Comparison of ENCODE assay signal across 16 cellular contexts in the genomic region with DNA sequence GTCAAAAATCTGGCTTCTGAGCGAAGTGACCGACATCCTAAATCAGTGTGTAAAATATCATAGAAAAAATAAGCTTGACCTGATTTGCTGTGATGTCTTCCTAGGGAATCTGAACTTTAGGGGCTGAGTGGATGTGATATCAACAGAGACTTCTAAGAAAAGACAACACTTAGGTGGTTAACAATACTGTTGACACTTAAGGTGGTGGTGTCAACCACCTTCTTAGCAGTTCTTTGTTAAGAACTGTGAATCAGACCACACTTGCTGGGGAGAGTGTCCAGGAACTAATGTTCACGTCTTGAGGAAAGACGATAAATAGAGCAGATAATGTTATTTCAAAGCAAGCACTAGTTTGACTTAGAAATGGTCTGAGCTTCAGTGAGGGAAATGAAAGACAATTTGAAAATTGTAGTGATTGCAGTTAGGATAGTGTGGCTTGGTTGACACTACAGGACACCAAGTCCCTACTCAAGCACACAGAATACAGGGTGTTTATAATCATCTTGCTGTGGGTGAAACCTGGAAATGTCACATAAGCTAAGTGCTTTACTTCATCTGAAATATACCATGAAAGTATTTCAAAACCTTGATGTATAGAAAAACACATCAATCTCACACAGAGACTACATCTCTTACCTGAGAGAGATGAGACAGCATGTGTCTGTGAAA.
A peak's percentile ranks its signal among the peaks of the same experiment; 100 is the strongest.
DNase-seq lines count a peak whose midpoint lies in the region; ATAC-seq and TF ChIP-seq lines count a peak whose summit lies in the region.
"Had no signal": no experiment of that assay in that cellular context is flagged by ENCODE, and none has a peak within 500 bp of the region (broad histone marks: within the 10 kb centered on the region; RNA-seq: fewer than 3 reads in every experiment).

No MANE protein-coding gene starts in this region.

- H3K27me3 Mint-ChIP-seq in immature natural killer cell (ENCODE audit: low read depth in 3 of 3) = peaks cover 0 to 1% (median 0%) of the 10 kb centered on the region in 3 donors
- no peaks in the 10 kb centered on the region for H3K27me3 Mint-ChIP-seq in natural killer cell treated with Interleukin-12 subunit alpha and Interleukin-12 subunit beta and Interleukin-15 and Interleukin-18, amount 100 ng/mL, for 72 hours
- H3K27me3 Mint-ChIP-seq: CD4-positive, alpha-beta memory T cell had no signal

- no peaks in the 10 kb centered on the region for H4K20me1 ChIP-seq in OCI-LY1 (ENCODE audit: insufficient read depth, low read length)
- no peaks in the 10 kb centered on the region for H4K20me1 ChIP-seq in smooth muscle cell (ENCODE audit: low read depth)

- H3K4me3 Mint-ChIP-seq in immature natural killer cell = peak overlapping the region; percentile 33 to 80 (median 62)
- peak overlapping the region; percentile 24 for H3K4me3 Mint-ChIP-seq in natural killer cell treated with Interleukin-12 subunit alpha and Interleukin-12 subunit beta and Interleukin-15 and Interleukin-18, amount 100 ng/mL, for 72 hours
- H3K4me3 Mint-ChIP-seq: CD4-positive, alpha-beta memory T cell; H9 had no signal

- no peaks in the 10 kb centered on the region for H3K9me2 ChIP-seq in OCI-LY1 (ENCODE audit: low read depth, low read length)

- H3K27ac ChIP-seq in OCI-LY1 (ENCODE audit: low read depth, low read length, poor library complexity, severe bottlenecking) = no peak overlapping the region
- peak overlapping the region; percentile 88 for H3K27ac ChIP-seq in smooth muscle cell (ENCODE audit: low read depth)

- H3K9ac ChIP-seq in OCI-LY1 (ENCODE audit: low read length) (no peak overlapping the region), smooth muscle cell (ENCODE audit: low read depth) (no peak overlapping the region)

- H3K36me3 Mint-ChIP-seq in immature natural killer cell = peaks cover 0 to 3% (median 0%) of the 10 kb centered on the region in 3 donors
- H3K36me3 Mint-ChIP-seq in natural killer cell treated with Interleukin-12 subunit alpha and Interleukin-12 subunit beta and Interleukin-15 and Interleukin-18, amount 100 ng/mL, for 72 hours = no peaks in the 10 kb centered on the region
- H3K36me3 Mint-ChIP-seq: CD4-positive, alpha-beta memory T cell had no signal

- H3K9me3 ChIP-seq in OCI-LY1 (ENCODE audit: low read length) (0 out of 2 replicates have a peak, but pooled peaks cover 3% of the 10 kb centered on the region), smooth muscle cell (replicated peaks; ENCODE audit: low read depth) (no peaks in the 10 kb centered on the region)

- DNase-seq in immature natural killer cell (peak; percentile 37 to 45 (median 41)), smooth muscle cell (lab: John Stamatoyannopoulos, UW; ENCODE audit: unreplicated experiment) (no peak), DMS53 treated with DMSO at 0.1 percent for 48 hours (lab: John Stamatoyannopoulos, UW; ENCODE audit: unreplicated experiment) (no peak)
- no peak for DNase-seq in natural killer cell treated with Interleukin-12 subunit alpha and Interleukin-12 subunit beta and Interleukin-15 and Interleukin-18, amount 100 ng/mL, for 72 hours (ENCODE audit: low spot score)
- DNase-seq in activated effector memory CD4-positive, alpha-beta T cell treated with Interleukin-2 at 50 U/mL for 16 hours = no peak
- DNase-seq: C1 segment of cervical spinal cord; Calu3; CD4-positive, alpha-beta memory T cell; COR-L47; DMS53; DND-41; H9 had no signal

- H3K4me1 ChIP-seq in OCI-LY1 (ENCODE audit: insufficient read depth, low read length, severe bottlenecking) = peaks cover 5% of the 10 kb centered on the region
- no peaks in the 10 kb centered on the region for H3K4me1 ChIP-seq in smooth muscle cell (ENCODE audit: low read depth)

- H3F3A ChIP-seq in OCI-LY1 (ENCODE audit: insufficient read depth, low read length) = no peaks in the 10 kb centered on the region; the same call in 1 of the 2 replicates
- peaks cover 3% of the 10 kb centered on the region for H3F3A ChIP-seq in smooth muscle cell (ENCODE audit: low read depth)

- no peak for TF ChIP-seq CTCF in OCI-LY1 (IDR thresholded peaks at IDR 0.05; ENCODE audit: low read length)
- no peak for TF ChIP-seq CTCF in smooth muscle cell (IDR thresholded peaks at IDR 0.05; ENCODE audit: borderline replicate concordance, insufficient read depth, poor library complexity, severe bottlenecking)

- H3K79me2 ChIP-seq in OCI-LY1 (ENCODE audit: insufficient read depth, low read length) = no peaks in the 10 kb centered on the region
- no peaks in the 10 kb centered on the region for H3K79me2 ChIP-seq in smooth muscle cell (ENCODE audit: low read depth)

- peaks cover 29 to 35% of the 10 kb centered on the region in 2 donors for H3K4me1 Mint-ChIP-seq in immature natural killer cell
- peaks cover 8 to 14% of the 10 kb centered on the region in 2 donors for H3K4me1 Mint-ChIP-seq in natural killer cell treated with Interleukin-12 subunit alpha and Interleukin-12 subunit beta and Interleukin-15 and Interleukin-18, amount 100 ng/mL, for 72 hours (ENCODE audit: low read depth in 2 of 2)
- H3K4me1 Mint-ChIP-seq: CD4-positive, alpha-beta memory T cell had no signal

- peaks cover 0 to 4% (median 0%) of the 10 kb centered on the region in 6 donors for H3K9me3 Mint-ChIP-seq in immature natural killer cell
- no peaks in the 10 kb centered on the region for H3K9me3 Mint-ChIP-seq in natural killer cell treated with Interleukin-12 subunit alpha and Interleukin-12 subunit beta and Interleukin-15 and Interleukin-18, amount 100 ng/mL, for 72 hours
- H3K9me3 Mint-ChIP-seq: H9 had no signal

- no peaks in the 10 kb centered on the region for H3K36me3 ChIP-seq in OCI-LY1 (ENCODE audit: insufficient read depth, low read length)
- H3K36me3 ChIP-seq in smooth muscle cell (ENCODE audit: low read depth) = no peaks in the 10 kb centered on the region

- H2AFZ ChIP-seq in OCI-LY1 (ENCODE audit: low read length) (peak overlapping the region; percentile 78), smooth muscle cell (ENCODE audit: low read depth) (peak overlapping the region; percentile 42)

- peak overlapping the region in 3 of 6 donors; percentile 4 to 54 (median 44) for H3K27ac Mint-ChIP-seq in immature natural killer cell
- H3K27ac Mint-ChIP-seq in natural killer cell treated with Interleukin-12 subunit alpha and Interleukin-12 subunit beta and Interleukin-15 and Interleukin-18, amount 100 ng/mL, for 72 hours = no peak overlapping the region
- H3K27ac Mint-ChIP-seq: CD4-positive, alpha-beta memory T cell; H9 had no signal

- H3K27me3 ChIP-seq in OCI-LY1 (ENCODE audit: insufficient read depth, low read length) = no peaks in the 10 kb centered on the region
- H3K27me3 ChIP-seq in smooth muscle cell (ENCODE audit: low read depth) = no peaks in the 10 kb centered on the region

- H3K4me3 ChIP-seq in OCI-LY1 (ENCODE audit: low read depth, low read length, poor library complexity, severe bottlenecking) = no peak overlapping the region
- H3K4me3 ChIP-seq in smooth muscle cell = no peak overlapping the region

- 85% methylated on average over 4 of the region's 4 CpGs for WGBS in smooth muscle cell (ENCODE audit: low lambda C conversion rate)

- no peak overlapping the region for H3K4me2 ChIP-seq in OCI-LY1 (ENCODE audit: low read length)
- no peak overlapping the region for H3K4me2 ChIP-seq in smooth muscle cell

- ATAC-seq in natural killer cell treated with Interleukin-12 subunit alpha and Interleukin-12 subunit beta and Interleukin-15 and Interleukin-18, amount 100 ng/mL, for 72 hours = peak; percentile 81 to 87
- no peak for ATAC-seq in activated CD4-positive, CD25-positive, alpha-beta regulatory T cell treated with anti-CD3 and anti-CD28 coated beads, Interleukin-2, amount 50 U/mL, for 24 hours
- ATAC-seq in GM21717 (IDR thresholded peaks at IDR 0.05; ENCODE audit: unreplicated experiment) = no peak
- ATAC-seq: HCT116 had no signal

Comparison
In these comparisons a context has a peak if more than half of its experiments do, and no peak if none do; other contexts are left out.
1. DNase-seq: peak in immature natural killer cell (3 of 3); none in natural killer cell treated with Interleukin-12 subunit alpha and Interleukin-12 subunit beta and Interleukin-15 and Interleukin-18, amount 100 ng/mL, for 72 hours (single experiment), smooth muscle cell (single experiment), activated effector memory CD4-positive, alpha-beta T cell treated with Interleukin-2 at 50 U/mL for 16 hours (single experiment) and DMS53 treated with DMSO at 0.1 percent for 48 hours (single experiment).
2. ATAC-seq: peak in natural killer cell treated with Interleukin-12 subunit alpha and Interleukin-12 subunit beta and Interleukin-15 and Interleukin-18, amount 100 ng/mL, for 72 hours (2 of 2); none in activated CD4-positive, CD25-positive, alpha-beta regulatory T cell treated with anti-CD3 and anti-CD28 coated beads, Interleukin-2, amount 50 U/mL, for 24 hours (0 of 2) and GM21717 (single experiment).